In the genomic region with DNA sequence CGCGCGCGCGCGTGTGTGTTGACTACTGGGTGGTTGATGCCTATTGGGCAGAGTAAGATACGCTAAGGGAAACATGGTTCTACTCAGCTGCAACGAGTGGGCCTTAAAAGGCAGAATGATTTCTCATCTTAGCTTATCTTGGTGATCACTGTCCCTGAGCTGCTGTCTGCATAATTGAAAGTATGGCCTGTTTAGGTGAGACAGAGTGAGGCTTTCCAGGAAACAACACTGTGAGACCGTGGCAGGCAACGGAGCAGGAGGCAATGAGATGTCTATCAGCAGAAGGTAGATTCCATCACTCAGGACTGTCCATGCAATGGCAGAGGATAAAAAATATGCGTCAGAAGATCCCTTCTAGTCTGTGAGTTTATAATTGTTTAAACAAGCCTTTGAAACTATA, we compare ENCODE assay signal across 6 cellular contexts.
"Had no signal": no experiment of that assay in that cellular context is flagged by ENCODE, and none has a peak within 500 bp of the region (broad histone marks: within the 10 kb centered on the region; RNA-seq: fewer than 3 reads in every experiment).

No MANE protein-coding gene starts in this region.

- H3K4me3 ChIP-seq: K562 had no signal

- DNase-seq: IMR-90, KBM-7, KG1 had no signal

- FAIRE-seq: HepG2, HTR-8/SVneo, K562 had no signal

- ATAC-seq: HepG2, K562 had no signal
